ENCODE assay signal across 2 cellular contexts in genomic region chr1:156643266-156644092, GRCh38.
A peak's percentile ranks its signal among the peaks of the same experiment; 100 is the strongest.
TF ChIP-seq lines count a peak whose summit lies in the region.

No MANE protein-coding gene starts in this region.

TF ChIP-seq in GM12878, 131 proteins besides CTCF, POLR2A, EP300 and RAD21 (continues in another document):
- peak; percentile 58 for TF ChIP-seq ZZZ3 (IDR thresholded peaks at IDR 0.05; ENCODE audit: control insufficient read depth, insufficient read length, low read depth)
- no peak for TF ChIP-seq USF1 (IDR thresholded peaks at IDR 0.05; ENCODE audit: borderline replicate concordance, extremely low read length, insufficient read depth, low read depth, low read length)
- 0 out of 4 replicates have a peak, but pooled peaks of 1 of the 2 experiments have one; percentile 14 for TF ChIP-seq IKZF2 (IDR thresholded peaks at IDR 0.05)
- TF ChIP-seq POLR2AphosphoS5 (IDR thresholded peaks at IDR 0.05; ENCODE audit: low read length): no peak
- no peak for TF ChIP-seq SKIL (IDR thresholded peaks at IDR 0.05; ENCODE audit: low read depth, poor library complexity, severe bottlenecking)
- no peak for TF ChIP-seq MEF2A (IDR thresholded peaks at IDR 0.05; ENCODE audit: insufficient read depth, low read depth, low read length)
- no peak for TF ChIP-seq MTA3 (IDR thresholded peaks at IDR 0.05; ENCODE audit: borderline replicate concordance, low read length)
- TF ChIP-seq MTA2 (IDR thresholded peaks at IDR 0.05; ENCODE audit: low read depth): no peak
- TF ChIP-seq SMARCA5 (IDR thresholded peaks at IDR 0.05): no peak
- TF ChIP-seq IRF3 (IDR thresholded peaks at IDR 0.05): no peak
- no peak for TF ChIP-seq ZBED1 (IDR thresholded peaks at IDR 0.05; ENCODE audit: borderline replicate concordance)
- TF ChIP-seq WRNIP1 (IDR thresholded peaks at IDR 0.05; ENCODE audit: borderline replicate concordance, low read depth, low read length): no peak
- peak; percentile 58 for TF ChIP-seq RUNX3 (IDR thresholded peaks at IDR 0.05; ENCODE audit: low read length)
- TF ChIP-seq GABPA (IDR thresholded peaks at IDR 0.05; ENCODE audit: low read depth): peak; percentile 50; the same call in 1 of the 2 replicates
- no peak for TF ChIP-seq CUX1 (IDR thresholded peaks at IDR 0.05; ENCODE audit: insufficient replicate concordance, low read depth, low read length)
- no peak for TF ChIP-seq SUZ12 (IDR thresholded peaks at IDR 0.05; ENCODE audit: unreplicated experiment)
- TF ChIP-seq IRF5 (IDR thresholded peaks at IDR 0.05; ENCODE audit: borderline replicate concordance): no peak
- TF ChIP-seq ZNF274 (IDR thresholded peaks at IDR 0.05; ENCODE audit: insufficient read depth, insufficient read length): no peak
- TF ChIP-seq CEBPB (IDR thresholded peaks at IDR 0.05; ENCODE audit: borderline replicate concordance in 1 of 2, low read depth in 2 of 2, low read length in 2 of 2): no peak

TF ChIP-seq in HEK293T, 16 proteins besides CTCF, POLR2A, EP300 and RAD21:
- TF ChIP-seq ELF4 (IDR thresholded peaks at IDR 0.05): no peak
- no peak for TF ChIP-seq FOXA1 (IDR thresholded peaks at IDR 0.05)
- TF ChIP-seq SP1 (IDR thresholded peaks at IDR 0.05): no peak
- TF ChIP-seq LEF1 (IDR thresholded peaks at IDR 0.05; ENCODE audit: borderline replicate concordance): no peak
- no peak for TF ChIP-seq ARNT (IDR thresholded peaks at IDR 0.05)
- no peak for TF ChIP-seq CTBP1 (IDR thresholded peaks at IDR 0.05; ENCODE audit: borderline replicate concordance)
- TF ChIP-seq FOXM1 (IDR thresholded peaks at IDR 0.05; ENCODE audit: borderline replicate concordance): no peak
- no peak for TF ChIP-seq SUZ12 (IDR thresholded peaks at IDR 0.05)
- no peak for TF ChIP-seq ZNF384 (IDR thresholded peaks at IDR 0.05)
- no peak for TF ChIP-seq FOXK2 (IDR thresholded peaks at IDR 0.05)
- TF ChIP-seq TARDBP (IDR thresholded peaks at IDR 0.05): no peak
- TF ChIP-seq BHLHE40 (IDR thresholded peaks at IDR 0.05; ENCODE audit: borderline replicate concordance): no peak
- TF ChIP-seq NFRKB (IDR thresholded peaks at IDR 0.05): no peak
- TF ChIP-seq PKNOX1 (IDR thresholded peaks at IDR 0.05): no peak
- no peak for TF ChIP-seq L3MBTL2 (conservative IDR thresholded peaks at IDR 0.05)
- no peak for TF ChIP-seq HDGF (IDR thresholded peaks at IDR 0.05; ENCODE audit: borderline replicate concordance)
TF ChIP-seq in HEK293T: peak in this region for 0.
